Comparison of ENCODE assay signal across 25 cellular contexts in the genomic region with DNA sequence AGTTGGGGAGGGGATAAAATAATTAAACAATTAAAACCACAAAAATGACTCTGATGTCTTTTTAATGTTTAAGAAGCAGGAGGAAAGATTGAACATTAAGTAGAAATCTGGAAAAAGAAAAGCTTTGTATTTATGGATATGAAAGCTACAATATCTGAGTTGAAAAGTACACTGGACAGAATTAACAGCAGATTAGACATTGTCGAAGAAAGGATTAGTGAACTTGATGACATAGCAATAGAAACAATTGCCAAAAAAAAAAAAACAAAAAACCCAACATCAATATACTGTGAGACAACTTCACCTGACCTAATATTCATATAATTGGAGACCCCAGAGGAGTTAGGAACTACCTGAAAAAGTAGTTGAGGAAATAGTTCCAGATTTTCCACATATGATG.
A peak's percentile ranks its signal among the peaks of the same experiment; 100 is the strongest.
DNase-seq lines count a peak whose midpoint lies in the region; ATAC-seq, FAIRE-seq and TF ChIP-seq lines count a peak whose summit lies in the region.
"Had no signal": no experiment of that assay in that cellular context is flagged by ENCODE, and none has a peak within 500 bp of the region (broad histone marks: within the 10 kb centered on the region; RNA-seq: fewer than 3 reads in every experiment).

No MANE protein-coding gene starts in this region.

- no peaks in the 10 kb centered on the region for H3K27me3 ChIP-seq in SK-N-SH (ENCODE audit: insufficient read depth)
- no peaks in the 10 kb centered on the region for H3K27me3 ChIP-seq in GM12878 (replicated peaks in 1 of 2; ENCODE audit: control insufficient read depth in 2 of 2, insufficient read depth in 2 of 2, low read length in 1 of 2)
- H3K27me3 ChIP-seq: BLaER1 treated with 17β-estradiol and CSF1 and Interleukin-3, amounts not matched to agents 10 nM and 100 nM had no signal

- no peak for TF ChIP-seq POLR2A in GM12878 (IDR thresholded peaks at IDR 0.05; ENCODE audit: low read depth, low read length)

- TSS peak; percentile 5 for BruUV-seq in GM12878 (replicated peaks; lab: Mats Ljungman, UMichigan)

- H4K20me1 ChIP-seq in SK-N-SH (ENCODE audit: insufficient read depth) (no peaks in the 10 kb centered on the region), GM12878 (ENCODE audit: control insufficient read depth, insufficient read depth) (no peaks in the 10 kb centered on the region)

- TF ChIP-seq CTCF in SK-N-SH (IDR thresholded peaks at IDR 0.05): no peak
- TF ChIP-seq CTCF in GM12878 (IDR thresholded peaks at IDR 0.05 in 2 of 3, conservative IDR thresholded peaks at IDR 0.05 in 1 of 3; ENCODE audit: control insufficient read depth in 2 of 3, extremely low read depth in 1 of 3, insufficient read depth in 1 of 3, low read depth in 3 of 3, low read length in 3 of 3): no peak

- H3K9me3 ChIP-seq in SK-N-SH (0 out of 2 replicates have a peak, but pooled peaks cover 2% of the 10 kb centered on the region), GM12878 (replicated peaks; ENCODE audit: control insufficient read depth, insufficient read depth, low read length) (peaks cover 1% of the 10 kb centered on the region; the same call in 2 of the 3 replicates)
- H3K9me3 ChIP-seq: A549 had no signal

- peaks cover 16% of the 10 kb centered on the region for H3K9me3 Mint-ChIP-seq in activated naive CD8-positive, alpha-beta T cell treated with anti-CD3 and anti-CD28 coated beads for 36 hours
- peaks cover 20% of the 10 kb centered on the region for H3K9me3 Mint-ChIP-seq in activated naive CD8-positive, alpha-beta T cell treated with anti-CD3 and anti-CD28 coated beads, Interleukin-2, amount 50 U/mL, for 24 hours
- peaks cover 12% of the 10 kb centered on the region for H3K9me3 Mint-ChIP-seq in stimulated activated memory B cell treated with anti-CD40 and anti-IgM and Interleukin-4, amounts not matched to agents 10 μg/mL and 1 μg/mL and 100 μg/mL, for 72 hours

- POLR2A ChIA-PET in SK-N-SH (lab: Yijun Ruan, JAX): no interaction called here
- POLR2A ChIA-PET in GM12878 (lab: Charles Lee): no interaction called here

- no peaks in the 10 kb centered on the region for H3K79me2 ChIP-seq in SK-N-SH (ENCODE audit: insufficient read depth)
- H3K79me2 ChIP-seq in GM12878 (ENCODE audit: control insufficient read depth, insufficient read depth, low read length): no peaks in the 10 kb centered on the region

- RAD21 ChIA-PET in GM12878 (lab: Charles Lee; ENCODE audit: unreplicated experiment): no interaction called here

- peaks cover 4% of the 10 kb centered on the region for H3F3A ChIP-seq in SK-N-SH (replicated peaks; ENCODE audit: insufficient read depth)

- no peak for TF ChIP-seq EP300 in SK-N-SH (IDR thresholded peaks at IDR 0.05; ENCODE audit: borderline replicate concordance in 1 of 2, low read depth in 1 of 2, low read length in 1 of 2)
- TF ChIP-seq EP300 in GM12878 (IDR thresholded peaks at IDR 0.05; ENCODE audit: borderline replicate concordance in 1 of 2, control insufficient read depth in 1 of 2, low read depth in 2 of 2, low read length in 2 of 2): no peak

- SMC1A ChIA-PET in GM12878 (lab: Charles Lee; ENCODE audit: uncharacterized antibody, unreplicated experiment): interaction anchor here (1.2 kb wide), 1 partner anchor 88 kb away, joined by 3 read pairs; no protein-coding TSS in a partner anchor

- peak overlapping the region; percentile 18 for H3K27ac Mint-ChIP-seq in activated naive CD8-positive, alpha-beta T cell treated with anti-CD3 and anti-CD28 coated beads for 36 hours
- H3K27ac Mint-ChIP-seq in activated naive CD8-positive, alpha-beta T cell treated with anti-CD3 and anti-CD28 coated beads, Interleukin-2, amount 50 U/mL, for 24 hours: no peak overlapping the region
- H3K27ac Mint-ChIP-seq in stimulated activated memory B cell treated with anti-CD40 and anti-IgM and Interleukin-4, amounts not matched to agents 10 μg/mL and 1 μg/mL and 100 μg/mL, for 72 hours: no peak overlapping the region
- H3K27ac Mint-ChIP-seq: B cell; CD4-positive, alpha-beta T cell; CD8-positive, alpha-beta T cell had no signal

- DNase-seq in SK-N-SH (no peak), GM12878 (ENCODE audit: low read depth, low spot score) (no peak), posterior vena cava (ENCODE audit: low spot score) (no peak)
- no peak for DNase-seq in activated naive CD8-positive, alpha-beta T cell treated with anti-CD3 and anti-CD28 coated beads for 36 hours
- DNase-seq in activated naive CD8-positive, alpha-beta T cell treated with anti-CD3 and anti-CD28 coated beads, Interleukin-2, amount 50 U/mL, for 24 hours: no peak
- DNase-seq: AML-193; Caco-2; Calu3; CD4-positive, alpha-beta T cell; CD8-positive, alpha-beta T cell; DMS53; DMS79; DND-41; EL; GDM1 had no signal

- H2AFZ ChIP-seq in SK-N-SH (ENCODE audit: low read depth) (no peak overlapping the region), GM12878 (ENCODE audit: control insufficient read depth, low read depth, low read length) (no peak overlapping the region)

- no peak overlapping the region for H3K4me2 ChIP-seq in SK-N-SH
- no peak overlapping the region for H3K4me2 ChIP-seq in GM12878 (ENCODE audit: control insufficient read depth, insufficient read depth)
- H3K4me2 ChIP-seq: A549; BLaER1 treated with 17β-estradiol and CSF1 and Interleukin-3, amounts not matched to agents 10 nM and 100 nM had no signal

- no peaks in the 10 kb centered on the region for H3K27me3 Mint-ChIP-seq in activated naive CD8-positive, alpha-beta T cell treated with anti-CD3 and anti-CD28 coated beads for 36 hours
- no peaks in the 10 kb centered on the region for H3K27me3 Mint-ChIP-seq in activated naive CD8-positive, alpha-beta T cell treated with anti-CD3 and anti-CD28 coated beads, Interleukin-2, amount 50 U/mL, for 24 hours
- H3K27me3 Mint-ChIP-seq in stimulated activated memory B cell treated with anti-CD40 and anti-IgM and Interleukin-4, amounts not matched to agents 10 μg/mL and 1 μg/mL and 100 μg/mL, for 72 hours: no peaks in the 10 kb centered on the region
- H3K27me3 Mint-ChIP-seq: B cell; CD4-positive, alpha-beta T cell had no signal

- no peak overlapping the region for H3K27ac ChIP-seq in SK-N-SH (ENCODE audit: low read depth in 2 of 2, low read length in 1 of 2)
- no peak overlapping the region for H3K27ac ChIP-seq in GM12878 (ENCODE audit: control insufficient read depth, insufficient read depth)
- H3K27ac ChIP-seq: 22Rv1; A549; BLaER1 treated with 17β-estradiol and CSF1 and Interleukin-3, amounts not matched to agents 10 nM and 100 nM; C4-2B had no signal

- no peaks in the 10 kb centered on the region for H3K4me1 Mint-ChIP-seq in activated naive CD8-positive, alpha-beta T cell treated with anti-CD3 and anti-CD28 coated beads for 36 hours
- no peaks in the 10 kb centered on the region for H3K4me1 Mint-ChIP-seq in activated naive CD8-positive, alpha-beta T cell treated with anti-CD3 and anti-CD28 coated beads, Interleukin-2, amount 50 U/mL, for 24 hours
- no peaks in the 10 kb centered on the region for H3K4me1 Mint-ChIP-seq in stimulated activated memory B cell treated with anti-CD40 and anti-IgM and Interleukin-4, amounts not matched to agents 10 μg/mL and 1 μg/mL and 100 μg/mL, for 72 hours
- H3K4me1 Mint-ChIP-seq: B cell had no signal

- no peak overlapping the region for H3K4me3 ChIP-seq in SK-N-SH (ENCODE audit: low read depth in 2 of 2, low read length in 1 of 2)
- no peak overlapping the region for H3K4me3 ChIP-seq in GM12878
- H3K4me3 ChIP-seq: A549; BLaER1 treated with 17β-estradiol and CSF1 and Interleukin-3, amounts not matched to agents 10 nM and 100 nM had no signal

- intact Hi-C loops in GM12878 (cut with micrococcal nuclease; ENCODE audit: unreplicated experiment) (no loop called here), posterior vena cava (cut with DNase I) (no loop called here)

- ATAC-seq in SK-N-SH treated with all-trans-retinoic acid at 6 μM for 48 hours (no peak), GM12878 (no peak)
- no peak for ATAC-seq in activated naive CD8-positive, alpha-beta T cell treated with anti-CD3 and anti-CD28 coated beads, Interleukin-2, amount 50 U/mL, for 24 hours
- ATAC-seq in stimulated activated memory B cell treated with anti-CD40 and anti-IgM and Interleukin-4, amounts not matched to agents 10 μg/mL and 1 μg/mL and 100 μg/mL, for 72 hours: no peak
- ATAC-seq: A549; CD8-positive, alpha-beta T cell had no signal

- TF ChIP-seq RAD21 in SK-N-SH (IDR thresholded peaks at IDR 0.05; ENCODE audit: low read length) (no peak), GM12878 (IDR thresholded peaks at IDR 0.05; ENCODE audit: insufficient read depth, low read depth, low read length) (no peak)

- no peak for FAIRE-seq in GM12878 (lab: Jason Lieb, UNC)
- FAIRE-seq: A549, D721Med, GM12891, GM19239 had no signal

- H3K9me2 ChIP-seq in SK-N-SH: no peaks in the 10 kb centered on the region

- WGBS in SK-N-SH (ENCODE audit: low lambda C conversion rate): 89% methylated on average over 1 of the region's 1 CpG
- WGBS in GM12878 (ENCODE audit: insufficient coverage, insufficient replicate concordance, low lambda C conversion rate, missing lambda C conversion rate): 85% methylated on average over 1 of the region's 1 CpG

- no peak overlapping the region for H3K4me3 Mint-ChIP-seq in activated naive CD8-positive, alpha-beta T cell treated with anti-CD3 and anti-CD28 coated beads for 36 hours
- no peak overlapping the region for H3K4me3 Mint-ChIP-seq in activated naive CD8-positive, alpha-beta T cell treated with anti-CD3 and anti-CD28 coated beads, Interleukin-2, amount 50 U/mL, for 24 hours
- no peak overlapping the region for H3K4me3 Mint-ChIP-seq in stimulated activated memory B cell treated with anti-CD40 and anti-IgM and Interleukin-4, amounts not matched to agents 10 μg/mL and 1 μg/mL and 100 μg/mL, for 72 hours
- H3K4me3 Mint-ChIP-seq: B cell; CD4-positive, alpha-beta T cell; CD8-positive, alpha-beta T cell had no signal

- peaks cover 0 to 26% of the 10 kb centered on the region in 2 experiments for H3K36me3 ChIP-seq in SK-N-SH (replicated peaks in 1 of 2; ENCODE audit: control insufficient read depth in 1 of 2, insufficient read depth in 2 of 2, low read length in 1 of 2)
- H3K36me3 ChIP-seq in GM12878 (ENCODE audit: control insufficient read depth in 2 of 2, insufficient read depth in 2 of 2, low read length in 1 of 2): peaks cover 0 to 3% of the 10 kb centered on the region in 2 experiments; a peak in 1 of 4 replicates

- H3K36me3 Mint-ChIP-seq in activated naive CD8-positive, alpha-beta T cell treated with anti-CD3 and anti-CD28 coated beads for 36 hours: peaks cover 54% of the 10 kb centered on the region
- peaks cover 42% of the 10 kb centered on the region for H3K36me3 Mint-ChIP-seq in activated naive CD8-positive, alpha-beta T cell treated with anti-CD3 and anti-CD28 coated beads, Interleukin-2, amount 50 U/mL, for 24 hours (ENCODE audit: low read depth)
- peaks cover 69% of the 10 kb centered on the region for H3K36me3 Mint-ChIP-seq in stimulated activated memory B cell treated with anti-CD40 and anti-IgM and Interleukin-4, amounts not matched to agents 10 μg/mL and 1 μg/mL and 100 μg/mL, for 72 hours

- in situ Hi-C loops in GM12878 (cut with MboI): no loop called here

- CTCF ChIA-PET in SK-N-SH (lab: Yijun Ruan, JAX): no interaction called here
- CTCF ChIA-PET in GM12878 (lab: Yijun Ruan, JAX): no interaction called here

- peaks cover 0 to 3% of the 10 kb centered on the region in 2 experiments; a peak in 1 of 4 replicates for H3K4me1 ChIP-seq in SK-N-SH (ENCODE audit: control insufficient read depth in 1 of 2, insufficient read depth in 2 of 2, low read depth in 1 of 2, low read length in 1 of 2)
- H3K4me1 ChIP-seq in GM12878 (ENCODE audit: control insufficient read depth, insufficient read depth, low read length): no peaks in the 10 kb centered on the region
- H3K4me1 ChIP-seq: A549; BLaER1 treated with 17β-estradiol and CSF1 and Interleukin-3, amounts not matched to agents 10 nM and 100 nM had no signal

- H3K9ac ChIP-seq in SK-N-SH (no peak overlapping the region), GM12878 (ENCODE audit: control insufficient read depth, insufficient read depth, low read length) (no peak overlapping the region)
- H3K9ac ChIP-seq: BLaER1 treated with 17β-estradiol and CSF1 and Interleukin-3, amounts not matched to agents 10 nM and 100 nM had no signal
